Comparison of ENCODE assay signal across 36 cellular contexts in genomic region chr1:44950892-44951291, GRCh38.
"Had no signal": no experiment of that assay in that cellular context is flagged by ENCODE, and none has a peak within 500 bp of the region (broad histone marks: within the 10 kb centered on the region; RNA-seq: fewer than 3 reads in every experiment).

No MANE protein-coding gene starts in this region.

- H3K9me3 Mint-ChIP-seq: activated B cell treated with CpG ODN at 0.5 μM for 24 hours; activated CD4-positive, alpha-beta memory T cell treated with anti-CD3 and anti-CD28 coated beads for 36 hours; activated CD4-positive, alpha-beta T cell treated with anti-CD3 and anti-CD28 coated beads, Interleukin-2, amount 10 ng/mL, durations not matched to agents 24 days and 14 days; activated CD8-positive, alpha-beta T cell treated with anti-CD3 and anti-CD28 coated beads for 36 hours; activated naive CD4-positive, alpha-beta T cell treated with anti-CD3 and anti-CD28 coated beads for 36 hours; activated naive CD4-positive, alpha-beta T cell treated with anti-CD3 and anti-CD28 coated beads, Interleukin-2, amount 50 U/mL, for 72 hours; activated T-cell treated with anti-CD3 and anti-CD28 coated beads, Interleukin-2, amount 50 U/mL, for 4 hours; activated T-cell treated with anti-CD3 and anti-CD28 coated beads, Interleukin-2, amount 50 U/mL, for 72 hours; activated T-helper 1 cell treated with anti-CD3 and anti-CD28 coated beads, Interleukin-12 subunit alpha, Interleukin-12 subunit beta, Interleukin-2, Interleukin-4 antibody, amounts not matched to agents 30 ng/mL and 10 ng/mL and 1 ng/mL, durations not matched to agents 14 hours and 24 hours and 36 hours; activated T-helper 17 cell treated with anti-CD3 and anti-CD28 coated beads, Interleukin-2, amount 50 U/mL, for 72 hours; T-helper 1 cell treated with Interleukin-12 subunit alpha and Interleukin-12 subunit beta and Interleukin-4 antibody, amounts not matched to agents 30 μg/mL and 1 μg/mL, for 36 hours; T-helper 2 cell treated with Interferon-gamma antibody and Interleukin-4, amounts not matched to agents 5 μg/mL and 100 μg/mL, for 36 hours had no signal

- H3K27me3 Mint-ChIP-seq: activated B cell treated with CpG ODN at 0.5 μM for 24 hours; activated CD4-positive, alpha-beta memory T cell treated with anti-CD3 and anti-CD28 coated beads for 36 hours; activated CD4-positive, alpha-beta T cell treated with anti-CD3 and anti-CD28 coated beads, Interleukin-2, amount 10 ng/mL, durations not matched to agents 24 days and 14 days; activated CD8-positive, alpha-beta T cell treated with anti-CD3 and anti-CD28 coated beads for 36 hours; activated naive CD8-positive, alpha-beta T cell treated with anti-CD3 and anti-CD28 coated beads for 36 hours; activated T-helper 17 cell treated with anti-CD3 and anti-CD28 coated beads, Interleukin-2, amount 50 U/mL, for 72 hours had no signal

- H3K36me3 ChIP-seq: adrenal gland, brain microvascular endothelial cell, breast epithelium had no signal

- FAIRE-seq: astrocyte, TTC549 had no signal

- H3K27me3 ChIP-seq: adrenal gland, body of pancreas, brain microvascular endothelial cell, breast epithelium had no signal

- H3K4me3 Mint-ChIP-seq: activated B cell treated with CpG ODN at 0.5 μM for 24 hours; activated CD4-positive, alpha-beta memory T cell treated with anti-CD3 and anti-CD28 coated beads for 36 hours; activated CD4-positive, alpha-beta T cell treated with anti-CD3 and anti-CD28 coated beads, Interleukin-2, amount 10 ng/mL, durations not matched to agents 24 days and 14 days; activated CD8-positive, alpha-beta T cell treated with anti-CD3 and anti-CD28 coated beads for 36 hours; activated naive CD4-positive, alpha-beta T cell treated with anti-CD3 and anti-CD28 coated beads for 36 hours; activated naive CD8-positive, alpha-beta T cell treated with anti-CD3 and anti-CD28 coated beads for 36 hours; activated T-cell treated with anti-CD3 and anti-CD28 coated beads, Interleukin-2, amount 50 U/mL, for 4 hours; activated T-cell treated with anti-CD3 and anti-CD28 coated beads, Interleukin-2, amount 50 U/mL, for 72 hours; activated T-helper 1 cell treated with anti-CD3 and anti-CD28 coated beads, Interleukin-12 subunit alpha, Interleukin-12 subunit beta, Interleukin-2, Interleukin-4 antibody, amounts not matched to agents 30 ng/mL and 10 ng/mL and 1 ng/mL, durations not matched to agents 14 hours and 24 hours and 36 hours; activated T-helper 17 cell treated with anti-CD3 and anti-CD28 coated beads, Interleukin-2, amount 50 U/mL, for 72 hours; T-helper 1 cell treated with Interleukin-12 subunit alpha and Interleukin-12 subunit beta and Interleukin-4 antibody, amounts not matched to agents 30 μg/mL and 1 μg/mL, for 36 hours; T-helper 2 cell treated with Interferon-gamma antibody and Interleukin-4, amounts not matched to agents 5 μg/mL and 100 μg/mL, for 36 hours had no signal

- H3K4me1 ChIP-seq: breast epithelium had no signal

- H3K27ac ChIP-seq: adrenal gland, body of pancreas, brain microvascular endothelial cell, breast epithelium had no signal

- H3K27ac Mint-ChIP-seq: activated B cell treated with CpG ODN at 0.5 μM for 24 hours; activated CD4-positive, alpha-beta memory T cell treated with anti-CD3 and anti-CD28 coated beads for 36 hours; activated CD4-positive, alpha-beta T cell treated with anti-CD3 and anti-CD28 coated beads, Interleukin-2, amount 10 ng/mL, durations not matched to agents 24 days and 14 days; activated CD8-positive, alpha-beta T cell treated with anti-CD3 and anti-CD28 coated beads for 36 hours; activated naive CD4-positive, alpha-beta T cell treated with anti-CD3 and anti-CD28 coated beads for 36 hours; activated naive CD4-positive, alpha-beta T cell treated with anti-CD3 and anti-CD28 coated beads, Interleukin-2, amount 50 U/mL, for 72 hours; activated naive CD8-positive, alpha-beta T cell treated with anti-CD3 and anti-CD28 coated beads for 36 hours; activated T-cell treated with anti-CD3 and anti-CD28 coated beads, Interleukin-2, amount 50 U/mL, for 72 hours; activated T-helper 1 cell treated with anti-CD3 and anti-CD28 coated beads, Interleukin-12 subunit alpha, Interleukin-12 subunit beta, Interleukin-2, Interleukin-4 antibody, amounts not matched to agents 30 ng/mL and 10 ng/mL and 1 ng/mL, durations not matched to agents 14 hours and 24 hours and 36 hours; activated T-helper 17 cell treated with anti-CD3 and anti-CD28 coated beads, Interleukin-2, amount 50 U/mL, for 72 hours; T-helper 1 cell treated with Interleukin-12 subunit alpha and Interleukin-12 subunit beta and Interleukin-4 antibody, amounts not matched to agents 30 μg/mL and 1 μg/mL, for 36 hours; T-helper 2 cell treated with Interferon-gamma antibody and Interleukin-4, amounts not matched to agents 5 μg/mL and 100 μg/mL, for 36 hours had no signal

- ATAC-seq: activated CD8-positive, alpha-beta T cell treated with anti-CD3 and anti-CD28 coated beads for 36 hours; activated naive CD4-positive, alpha-beta T cell treated with anti-CD3 and anti-CD28 coated beads, Interleukin-2, amount 50 U/mL, for 72 hours; activated T-cell treated with anti-CD3 and anti-CD28 coated beads, Interleukin-2, amount 50 U/mL, for 4 hours; activated T-cell treated with anti-CD3 and anti-CD28 coated beads, Interleukin-2, amount 50 U/mL, for 72 hours; activated T-helper 17 cell treated with anti-CD3 and anti-CD28 coated beads, Interleukin-2, amount 50 U/mL, for 72 hours; body of pancreas had no signal

- DNase-seq: activated B cell treated with CpG ODN at 0.5 μM for 24 hours; activated CD4-positive, alpha-beta memory T cell treated with anti-CD3 and anti-CD28 coated beads for 36 hours; activated CD4-positive, alpha-beta T cell treated with anti-CD3 and anti-CD28 coated beads for 4 hours; activated CD4-positive, alpha-beta T cell treated with anti-CD3 and anti-CD28 coated beads, Interleukin-2, amount 10 ng/mL, durations not matched to agents 24 days and 14 days; activated CD4-positive, alpha-beta T cell treated with anti-CD3 and anti-CD28 coated beads, Interleukin-2, amount 50 U/mL, for 1 hour; activated CD4-positive, alpha-beta T cell treated with anti-CD3 and anti-CD28 coated beads, Interleukin-2, amount 50 U/mL, for 4 hours; activated CD4-positive, CD25-positive, alpha-beta regulatory T cell treated with anti-CD3 and anti-CD28 coated beads, Interleukin-2, amount 50 U/mL, for 72 hours; activated CD8-positive, alpha-beta memory T cell treated with anti-CD3 and anti-CD28 coated beads, Interleukin-2, amount 50 U/mL, for 4 hours; activated CD8-positive, alpha-beta T cell treated with anti-CD3 and anti-CD28 coated beads for 36 hours; activated effector memory CD4-positive, alpha-beta T cell treated with anti-CD3 and anti-CD28 coated beads, Interleukin-2, amount 50 U/mL, for 16 hours; activated gamma-delta T cell treated with Interleukin-2 at 50 U/mL for 16 hours; activated naive CD4-positive, alpha-beta T cell; activated naive CD4-positive, alpha-beta T cell treated with anti-CD3 and anti-CD28 coated beads for 36 hours; activated naive CD4-positive, alpha-beta T cell treated with anti-CD3 and anti-CD28 coated beads, Interleukin-2, amount 50 U/mL, for 16 hours; activated naive CD8-positive, alpha-beta T cell treated with anti-CD3 and anti-CD28 coated beads for 36 hours; activated T-cell treated with anti-CD3 and anti-CD28 coated beads for 4 hours; activated T-cell treated with anti-CD3 and anti-CD28 coated beads, Interleukin-2, amount 50 U/mL, for 1 hour; activated T-cell treated with anti-CD3 and anti-CD28 coated beads, Interleukin-2, amount 50 U/mL, for 4 hours; activated T-cell treated with anti-CD3 and anti-CD28 coated beads, Interleukin-2, amount 50 U/mL, for 72 hours; adrenal gland; amniotic stem cell; aorta; body of pancreas; brain microvascular endothelial cell; central memory CD4-positive, alpha-beta T cell; T-helper 1 cell; T-helper 2 cell; T-helper 9 cell had no signal

- H3K4me3 ChIP-seq: adrenal gland, body of pancreas, breast epithelium had no signal

- H3K9me3 ChIP-seq: adrenal gland, body of pancreas, breast epithelium had no signal
